1 cellular context compared by ENCODE assay signal in the genomic region with DNA sequence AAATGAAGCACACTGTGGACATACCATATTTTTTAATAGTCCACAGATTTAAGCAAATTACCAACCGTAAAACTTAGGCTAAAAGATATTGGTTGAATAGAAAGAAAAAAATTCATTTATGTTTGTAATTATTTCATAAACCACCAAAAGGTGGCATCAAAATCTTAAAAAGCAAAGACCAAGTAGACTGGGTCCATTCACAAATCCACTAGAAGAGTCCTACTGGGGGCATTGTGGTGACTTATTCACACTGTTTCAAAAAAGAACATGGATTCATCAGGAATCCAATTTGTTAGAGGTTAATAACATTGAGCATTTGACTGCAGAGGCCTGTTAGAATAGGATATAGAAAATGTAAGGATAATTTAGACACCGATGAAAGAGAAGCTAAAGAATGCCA.
TF ChIP-seq lines count a peak whose summit lies in the region.

No MANE protein-coding gene starts in this region.

TF ChIP-seq in IMR-90, 13 proteins besides CTCF, POLR2A, EP300 and RAD21 (continued from another document):
- no peak for TF ChIP-seq ELK1 (IDR thresholded peaks at IDR 0.05; ENCODE audit: borderline replicate concordance, low read depth, low read length)
